ENCODE assay signal across 12 cellular contexts in the genomic region with DNA sequence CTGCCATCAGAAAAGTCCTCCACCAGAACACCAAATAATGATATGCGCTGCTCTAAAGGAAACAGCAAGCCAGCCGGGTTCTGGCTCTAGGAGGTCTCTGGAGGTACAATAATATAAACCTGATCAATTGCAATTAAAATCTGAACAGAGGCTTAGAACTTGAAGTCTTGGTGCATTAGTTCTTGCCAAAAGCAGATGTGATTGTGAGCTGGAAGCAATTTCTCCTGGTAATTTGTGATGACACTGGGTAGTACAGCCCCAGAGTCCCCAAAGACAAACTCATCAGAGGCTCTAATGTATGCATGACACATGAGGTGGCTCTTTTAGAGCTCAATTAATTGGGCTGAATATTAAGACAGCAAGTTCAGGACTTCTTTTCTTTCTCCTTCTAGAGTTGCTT. TPM values are rescaled to one million over a fixed set of nuclear protein-coding genes. Genes with fewer than 3 reads are reported as not detected.
DNase-seq lines count a peak whose midpoint lies in the region; TF ChIP-seq lines count a peak whose summit lies in the region.
"Had no signal": no experiment of that assay in that cellular context is flagged by ENCODE, and none has a peak within 500 bp of the region (broad histone marks: within the 10 kb centered on the region; RNA-seq: fewer than 3 reads in every experiment).

No MANE protein-coding gene starts in this region.

- H3K4me1 ChIP-seq in ACC112 (ENCODE audit: control insufficient read depth, insufficient read depth, low read length, unreplicated experiment): peaks cover 34% of the 10 kb centered on the region
- H3K4me1 ChIP-seq in HUES64 (ENCODE audit: insufficient read depth, low read length): peaks cover 65% of the 10 kb centered on the region

- H3K27ac ChIP-seq in ACC112 (ENCODE audit: low read depth, low read length): no peak overlapping the region
- H3K27ac ChIP-seq in HUES64 (ENCODE audit: low read depth, low read length): peak overlapping the region; percentile 78; the same call in 1 of the 2 replicates
- H3K27ac ChIP-seq: coronary artery had no signal

- H3K36me3 ChIP-seq in ACC112 (ENCODE audit: insufficient read depth, low read length): no peaks in the 10 kb centered on the region
- H3K36me3 ChIP-seq in HUES64 (ENCODE audit: insufficient read depth, low read length): peaks cover 5% of the 10 kb centered on the region; the same call in 1 of the 2 replicates

- intact Hi-C loops in head of caudate nucleus (cut with DNase I): no loop called here

- H3K9ac ChIP-seq in HUES64 (ENCODE audit: low read depth, low read length): peak overlapping the region; percentile 8; the same call in 1 of the 2 replicates

- DNase-seq in astrocyte of the spinal cord (ENCODE audit: low read depth, low spot score) (peak; percentile 18), left kidney (ENCODE audit: low read depth, low spot score) (peak; percentile 10), A172 (ENCODE audit: low spot score) (no peak), COLO668 (lab: John Stamatoyannopoulos, UW; ENCODE audit: unreplicated experiment) (no peak), SK-N-DZ (ENCODE audit: low spot score) (no peak), head of caudate nucleus (no peak)
- DNase-seq: Kasumi-1, NCI-H1417 treated with DMSO at 0.1 percent for 48 hours, NCI-H226 had no signal

- 29% methylated on average over 2 of the region's 2 CpGs for WGBS in HUES64

- peak overlapping the region; percentile 18; the same call in 1 of the 2 replicates for H3K4me3 ChIP-seq in ACC112 (ENCODE audit: low read depth, low read length)
- peak overlapping the region; percentile 86 for H3K4me3 ChIP-seq in HUES64 (ENCODE audit: low read length)
- H3K4me3 ChIP-seq in astrocyte of the spinal cord (ENCODE audit: low read depth, low read length): peak overlapping the region; percentile 35
- H3K4me3 ChIP-seq: coronary artery had no signal

- H3K27me3 ChIP-seq in ACC112 (ENCODE audit: insufficient read depth, low read length): no peaks in the 10 kb centered on the region
- no peaks in the 10 kb centered on the region for H3K27me3 ChIP-seq in HUES64 (ENCODE audit: insufficient read depth, low read length)

- H2AFZ ChIP-seq in ACC112 (ENCODE audit: low read length, unreplicated experiment): no peak overlapping the region

- no peak for TF ChIP-seq CTCF in astrocyte of the spinal cord (IDR thresholded peaks at IDR 0.05; ENCODE audit: low read depth, low read length)

- in situ Hi-C loops in astrocyte of the spinal cord (cut with HindIII; ENCODE audit: low sequenced_read_pairs): no loop called here

- no peaks in the 10 kb centered on the region for H3K79me2 ChIP-seq in ACC112 (ENCODE audit: control insufficient read depth, insufficient read depth, low read length, unreplicated experiment)

- no peaks in the 10 kb centered on the region for H3K9me3 ChIP-seq in HUES64 (ENCODE audit: insufficient read depth, low read depth, low read length)

RNA-seq across cellular contexts. Expression of a gene that starts 3.3 kb away (rescaled TPM):
- polyA plus RNA-seq in HUES64 (2013, experiment 1 of 2): 43.6 TPM
- 53.4 TPM for polyA plus RNA-seq in HUES64 (2013, experiment 2 of 2)
- total RNA-seq in A172 (2014; rRNA removed; shearing (Covaris generic)): 5.2 and 9.8 TPM in 2 replicates
- polyA plus RNA-seq in SK-N-DZ (2014; cell fraction: cytosol; rRNA removed): 3.3 and 4.0 TPM in 2 replicates
- polyA plus RNA-seq in SK-N-DZ (2014; cell fraction: nucleus; rRNA removed): 0.54 and 1.8 TPM in 2 replicates

Comparison
In these comparisons a context has a peak if more than half of its experiments do, and no peak if none do; other contexts are left out.
1. H3K4me3 ChIP-seq: peak in every context shown above with its lines; median percentile 86 in HUES64; 35 in astrocyte of the spinal cord; 18 in ACC112.
2. DNase-seq: peak in astrocyte of the spinal cord (single experiment) and left kidney (single experiment); none in A172 (single experiment), COLO668 (single experiment), SK-N-DZ (single experiment) and head of caudate nucleus (0 of 42).